ENCODE assay signal across 2 cellular contexts in the genomic region with DNA sequence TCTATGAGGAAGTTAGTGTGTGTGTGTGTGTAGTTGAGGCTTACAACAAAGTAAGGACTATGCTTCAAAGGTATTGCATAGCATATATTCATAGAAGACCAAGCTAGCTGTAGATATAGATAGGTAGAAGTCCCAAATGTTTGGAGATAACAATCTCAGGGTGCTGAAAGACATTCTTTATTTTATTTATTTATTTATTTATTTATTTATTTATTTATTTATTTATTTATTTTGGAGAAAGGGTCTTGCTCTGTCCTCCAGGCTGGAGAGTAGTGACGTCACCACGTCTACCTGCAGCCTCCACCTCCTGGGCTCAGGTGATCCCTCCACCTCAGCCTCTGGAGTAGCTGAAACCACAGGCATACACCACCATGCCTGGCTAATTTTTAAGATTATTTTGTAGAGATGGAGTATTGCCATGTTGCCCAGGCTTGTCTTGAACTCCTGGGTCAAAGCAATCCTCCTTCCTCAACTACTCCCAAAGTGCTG.
TF ChIP-seq lines count a peak whose summit lies in the region.

No MANE protein-coding gene starts in this region.

TF ChIP-seq in HepG2, 621 proteins besides CTCF, POLR2A, EP300 and RAD21 (continued from another document):
- TF ChIP-seq, protein P1, sequence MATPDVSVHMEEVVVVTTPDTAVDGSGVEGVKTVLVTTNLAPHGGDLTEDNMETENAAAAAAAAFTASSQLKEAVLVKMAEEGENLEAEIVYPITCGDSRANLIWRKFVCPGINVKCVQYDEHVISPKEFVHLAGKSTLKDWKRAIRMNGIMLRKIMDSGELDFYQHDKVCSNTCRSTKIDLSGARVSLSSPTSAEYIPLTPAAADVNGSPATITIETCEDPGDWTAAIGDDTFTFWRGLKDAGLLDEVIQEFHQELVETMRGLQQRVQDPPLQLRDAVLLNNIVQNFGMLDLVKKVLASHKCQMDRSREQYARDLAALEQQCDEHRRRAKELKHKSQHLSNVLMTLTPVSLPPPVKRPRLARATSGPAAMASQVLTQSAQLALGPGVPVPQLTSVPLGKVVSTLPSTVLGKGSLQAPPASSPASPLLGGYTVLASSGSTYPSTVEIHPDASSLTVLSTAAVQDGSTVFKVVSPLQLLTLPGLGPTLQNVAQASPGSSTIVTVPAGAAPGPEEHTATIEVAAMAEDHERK (CRISPR knock-in tag; IDR thresholded peaks at IDR 0.05; ENCODE audit: low read depth) = no peak
- no peak for TF ChIP-seq ZNF577 (CRISPR knock-in tag; IDR thresholded peaks at IDR 0.05; ENCODE audit: borderline replicate concordance, low read depth)
- TF ChIP-seq, protein P2, sequence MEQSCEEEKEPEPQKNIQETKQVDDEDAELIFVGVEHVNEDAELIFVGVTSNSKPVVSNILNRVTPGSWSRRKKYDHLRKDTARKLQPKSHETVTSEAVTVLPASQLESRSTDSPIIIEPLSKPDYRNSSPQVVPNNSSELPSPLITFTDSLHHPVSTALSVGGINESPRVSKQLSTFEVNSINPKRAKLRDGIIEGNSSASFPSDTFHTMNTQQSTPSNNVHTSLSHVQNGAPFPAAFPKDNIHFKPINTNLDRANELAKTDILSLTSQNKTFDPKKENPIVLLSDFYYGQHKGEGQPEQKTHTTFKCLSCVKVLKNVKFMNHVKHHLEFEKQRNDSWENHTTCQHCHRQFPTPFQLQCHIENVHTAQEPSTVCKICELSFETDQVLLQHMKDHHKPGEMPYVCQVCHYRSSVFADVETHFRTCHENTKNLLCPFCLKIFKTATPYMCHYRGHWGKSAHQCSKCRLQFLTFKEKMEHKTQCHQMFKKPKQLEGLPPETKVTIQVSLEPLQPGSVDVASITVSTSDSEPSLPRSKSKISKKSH (CRISPR knock-in tag; IDR thresholded peaks at IDR 0.05; ENCODE audit: borderline replicate concordance) = no peak
- TF ChIP-seq SALL1 (CRISPR knock-in tag; IDR thresholded peaks at IDR 0.05) = no peak
- no peak for TF ChIP-seq ETV5 (CRISPR knock-in tag; IDR thresholded peaks at IDR 0.05; ENCODE audit: borderline replicate concordance)
- TF ChIP-seq ZNF607 (CRISPR knock-in tag; IDR thresholded peaks at IDR 0.05; ENCODE audit: borderline replicate concordance) = no peak
- no peak for TF ChIP-seq SIX4 (CRISPR knock-in tag; IDR thresholded peaks at IDR 0.05)
- no peak for TF ChIP-seq HMGXB3 (CRISPR knock-in tag; IDR thresholded peaks at IDR 0.05; ENCODE audit: borderline replicate concordance)
- no peak for TF ChIP-seq ZNF362 (CRISPR knock-in tag; IDR thresholded peaks at IDR 0.05; ENCODE audit: borderline replicate concordance)
- TF ChIP-seq CENPT (CRISPR knock-in tag; IDR thresholded peaks at IDR 0.05; ENCODE audit: low read depth) = no peak
- no peak for TF ChIP-seq NPAS2 (CRISPR knock-in tag; IDR thresholded peaks at IDR 0.05; ENCODE audit: borderline replicate concordance)
- TF ChIP-seq ATF7 (IDR thresholded peaks at IDR 0.05) = peak; percentile 90
- no peak for TF ChIP-seq ATF7 (CRISPR knock-in tag; IDR thresholded peaks at IDR 0.05)
- peak; percentile 93 for TF ChIP-seq CREB1 (IDR thresholded peaks at IDR 0.05)
- TF ChIP-seq CREB1 (CRISPR knock-in tag; IDR thresholded peaks at IDR 0.05) = no peak

TF ChIP-seq in HEK293, 187 proteins besides CTCF, POLR2A, EP300 and RAD21 (continued from another document and continues in another):
- no peak for TF ChIP-seq ZSCAN23 (tag by site-specific recombination; IDR thresholded peaks at IDR 0.05)
- TF ChIP-seq ZNF350 (tag by site-specific recombination; IDR thresholded peaks at IDR 0.05) = no peak
- no peak for TF ChIP-seq HOXD13 (CRISPR knock-in tag; IDR thresholded peaks at IDR 0.05; ENCODE audit: borderline replicate concordance)
- TF ChIP-seq ZNF560 (tag by site-specific recombination; IDR thresholded peaks at IDR 0.05; ENCODE audit: borderline replicate concordance) = 0 out of 2 replicates have a peak, but pooled peaks have one; percentile 26
- no peak for TF ChIP-seq ZNF600 (tag by site-specific recombination; IDR thresholded peaks at IDR 0.05)
- TF ChIP-seq SCRT1 (tag by site-specific recombination; IDR thresholded peaks at IDR 0.05; ENCODE audit: borderline replicate concordance) = no peak
- TF ChIP-seq ZNF621 (tag by site-specific recombination; IDR thresholded peaks at IDR 0.05) = no peak
- no peak for TF ChIP-seq SETDB1 (IDR thresholded peaks at IDR 0.05; ENCODE audit: insufficient read length, low read length)
- peak; percentile 33; the same call in 1 of the 2 replicates for TF ChIP-seq ZBTB8A (tag by site-specific recombination; IDR thresholded peaks at IDR 0.05)
- TF ChIP-seq ZNF660 (tag by site-specific recombination; IDR thresholded peaks at IDR 0.05) = no peak
- TF ChIP-seq SCRT2 (tag by site-specific recombination; IDR thresholded peaks at IDR 0.05) = no peak
- TF ChIP-seq ZNF211 (tag by site-specific recombination; IDR thresholded peaks at IDR 0.05; ENCODE audit: low read depth) = no peak
- no peak for TF ChIP-seq ZNF677 (tag by site-specific recombination; IDR thresholded peaks at IDR 0.05)
- TF ChIP-seq ZNF223 (tag by site-specific recombination; IDR thresholded peaks at IDR 0.05) = no peak
- TF ChIP-seq ZNF654 (tag by site-specific recombination; IDR thresholded peaks at IDR 0.05; ENCODE audit: low read depth) = no peak
- TF ChIP-seq, protein P3, sequence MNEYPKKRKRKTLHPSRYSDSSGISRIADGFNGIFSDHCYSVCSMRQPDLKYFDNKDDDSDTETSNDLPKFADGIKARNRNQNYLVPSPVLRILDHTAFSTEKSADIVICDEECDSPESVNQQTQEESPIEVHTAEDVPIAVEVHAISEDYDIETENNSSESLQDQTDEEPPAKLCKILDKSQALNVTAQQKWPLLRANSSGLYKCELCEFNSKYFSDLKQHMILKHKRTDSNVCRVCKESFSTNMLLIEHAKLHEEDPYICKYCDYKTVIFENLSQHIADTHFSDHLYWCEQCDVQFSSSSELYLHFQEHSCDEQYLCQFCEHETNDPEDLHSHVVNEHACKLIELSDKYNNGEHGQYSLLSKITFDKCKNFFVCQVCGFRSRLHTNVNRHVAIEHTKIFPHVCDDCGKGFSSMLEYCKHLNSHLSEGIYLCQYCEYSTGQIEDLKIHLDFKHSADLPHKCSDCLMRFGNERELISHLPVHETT (tag by site-specific recombination; IDR thresholded peaks at IDR 0.05) = no peak
- TF ChIP-seq ZNF280C (tag by site-specific recombination; IDR thresholded peaks at IDR 0.05) = no peak
- no peak for TF ChIP-seq HIC1 (tag by site-specific recombination; IDR thresholded peaks at IDR 0.05)
- TF ChIP-seq ZNF792 (tag by site-specific recombination; IDR thresholded peaks at IDR 0.05) = no peak
- TF ChIP-seq ZNF416 (tag by site-specific recombination; IDR thresholded peaks at IDR 0.05) = no peak
- 0 out of 2 replicates have a peak, but pooled peaks have one; percentile 32 for TF ChIP-seq ZXDB (tag by site-specific recombination; IDR thresholded peaks at IDR 0.05)
- peak; percentile 52 for TF ChIP-seq ZNF555 (tag by site-specific recombination; conservative IDR thresholded peaks at IDR 0.05)
- no peak for TF ChIP-seq ZBTB48 (tag by site-specific recombination; IDR thresholded peaks at IDR 0.05)
- TF ChIP-seq ZNF549 (tag by site-specific recombination; IDR thresholded peaks at IDR 0.05) = no peak
- TF ChIP-seq ZNF155 (tag by site-specific recombination; IDR thresholded peaks at IDR 0.05) = no peak
- TF ChIP-seq ZNF202 (tag by site-specific recombination; IDR thresholded peaks at IDR 0.05; ENCODE audit: borderline replicate concordance) = 0 out of 2 replicates have a peak, but pooled peaks have one; percentile 11
- no peak for TF ChIP-seq KLF17 (tag by site-specific recombination; IDR thresholded peaks at IDR 0.05)
- TF ChIP-seq PRDM10 (tag by site-specific recombination; IDR thresholded peaks at IDR 0.05) = no peak
- no peak for TF ChIP-seq ZNF670 (tag by site-specific recombination; IDR thresholded peaks at IDR 0.05; ENCODE audit: low read depth)
- no peak for TF ChIP-seq ZNF398 (tag by site-specific recombination; IDR thresholded peaks at IDR 0.05)
- TF ChIP-seq, protein P4, sequence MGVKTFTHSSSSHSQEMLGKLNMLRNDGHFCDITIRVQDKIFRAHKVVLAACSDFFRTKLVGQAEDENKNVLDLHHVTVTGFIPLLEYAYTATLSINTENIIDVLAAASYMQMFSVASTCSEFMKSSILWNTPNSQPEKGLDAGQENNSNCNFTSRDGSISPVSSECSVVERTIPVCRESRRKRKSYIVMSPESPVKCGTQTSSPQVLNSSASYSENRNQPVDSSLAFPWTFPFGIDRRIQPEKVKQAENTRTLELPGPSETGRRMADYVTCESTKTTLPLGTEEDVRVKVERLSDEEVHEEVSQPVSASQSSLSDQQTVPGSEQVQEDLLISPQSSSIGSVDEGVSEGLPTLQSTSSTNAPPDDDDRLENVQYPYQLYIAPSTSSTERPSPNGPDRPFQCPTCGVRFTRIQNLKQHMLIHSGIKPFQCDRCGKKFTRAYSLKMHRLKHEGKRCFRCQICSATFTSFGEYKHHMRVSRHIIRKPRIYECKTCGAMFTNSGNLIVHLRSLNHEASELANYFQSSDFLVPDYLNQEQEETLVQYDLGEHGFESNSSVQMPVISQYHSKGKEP (tag by site-specific recombination; IDR thresholded peaks at IDR 0.05) = no peak
